8 cellular contexts compared by ENCODE assay signal in the genomic region with DNA sequence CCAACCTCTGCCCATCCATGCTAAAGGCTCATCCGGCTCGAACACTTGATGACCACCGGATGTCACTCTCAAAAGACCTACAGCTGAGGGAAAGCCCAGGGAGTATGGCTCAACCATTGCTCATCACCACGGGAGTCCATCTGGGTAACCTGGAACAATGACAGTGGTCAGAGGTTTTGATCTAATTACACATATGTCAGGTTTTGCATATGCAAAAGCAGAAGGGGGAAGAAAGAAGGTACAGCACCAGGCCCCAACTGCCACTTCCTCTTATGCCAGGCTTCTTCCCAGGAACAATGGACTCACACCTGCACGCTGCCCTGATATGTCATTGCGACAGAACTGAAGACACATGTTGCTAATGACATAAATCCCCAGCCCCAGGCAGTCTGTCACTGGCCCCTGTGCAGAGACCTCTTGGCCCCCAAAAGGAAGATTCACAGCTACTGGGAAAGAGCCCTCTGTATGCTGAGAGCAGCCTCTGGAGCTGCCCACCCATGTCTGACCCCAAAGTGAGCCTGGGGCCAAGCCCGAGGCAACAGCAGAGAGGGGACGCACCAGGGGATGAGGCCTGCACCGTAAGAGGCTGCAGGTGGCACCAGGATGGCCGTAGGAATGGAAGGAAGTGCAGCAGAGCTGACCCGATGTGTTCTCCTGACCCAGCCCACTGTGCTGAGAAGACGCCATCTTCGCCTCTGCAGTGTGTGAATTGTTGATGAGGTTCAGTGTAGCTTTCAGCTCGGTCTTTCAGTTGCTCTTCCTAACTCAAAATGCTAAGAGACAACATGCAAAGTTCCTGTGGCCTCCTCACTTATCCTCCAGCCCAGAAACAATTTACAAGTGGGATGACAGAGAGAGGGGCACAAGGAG. TPM values are rescaled to one million over a fixed set of nuclear protein-coding genes. Genes with fewer than 3 reads are reported as not detected.
A peak's percentile ranks its signal among the peaks of the same experiment; 100 is the strongest.
DNase-seq lines count a peak whose midpoint lies in the region; ATAC-seq and TF ChIP-seq lines count a peak whose summit lies in the region.

No MANE protein-coding gene starts in this region.

- H2AFZ ChIP-seq in OCI-LY7 (ENCODE audit: low read length), result no peak overlapping the region

- TF ChIP-seq CTCF in GM10266 (IDR thresholded peaks at IDR 0.05; ENCODE audit: control insufficient read depth, insufficient read depth, low read depth, missing control alignments) (no peak), OCI-LY7 (conservative IDR thresholded peaks at IDR 0.05; ENCODE audit: low read length) (no peak)

- H3K9me2 ChIP-seq in OCI-LY7 (ENCODE audit: insufficient read depth, low read length), result no peaks in the 10 kb centered on the region

- H4K20me1 ChIP-seq in OCI-LY7 (ENCODE audit: insufficient read depth, low read length), result no peaks in the 10 kb centered on the region

- peak overlapping the region; percentile 77 for H3K4me2 ChIP-seq in OCI-LY7 (ENCODE audit: low read length)

- peak overlapping the region; percentile 96 for H3K27ac ChIP-seq in OCI-LY7 (ENCODE audit: low read depth, low read length, poor library complexity, severe bottlenecking)

- ATAC-seq in GM19467 (IDR thresholded peaks at IDR 0.05; ENCODE audit: unreplicated experiment) (no peak), HG03457 (IDR thresholded peaks at IDR 0.05; ENCODE audit: unreplicated experiment) (no peak)

- peak; percentile 65 for DNase-seq in GM10266 (ENCODE audit: extremely low spot score)
- DNase-seq in HCEC 1CT, result peak; percentile 76
- DNase-seq in OCI-LY7 (ENCODE audit: low spot score), result peak; percentile 97
- DNase-seq in kidney glomerular epithelial cell (lab: John Stamatoyannopoulos, UW), result peak; percentile 64
- no peak for DNase-seq in NCI-H446 treated with DMSO at 0.1 percent for 48 hours (lab: John Stamatoyannopoulos, UW)
- no peak for DNase-seq in NCI-H2227 (lab: John Stamatoyannopoulos, UW; ENCODE audit: unreplicated experiment)

- H3K9me3 ChIP-seq in OCI-LY7 (ENCODE audit: low read length), result peaks cover 11% of the 10 kb centered on the region; the same call in 1 of the 2 replicates

- peaks cover 43% of the 10 kb centered on the region for H3K36me3 ChIP-seq in OCI-LY7 (ENCODE audit: insufficient read depth, low read length)

- H3K4me1 ChIP-seq in OCI-LY7 (ENCODE audit: insufficient read depth, low read length, poor library complexity, severe bottlenecking), result peaks cover 100% of the 10 kb centered on the region

- H3K79me2 ChIP-seq in OCI-LY7 (ENCODE audit: insufficient read depth, low read depth, low read length), result peaks cover 75% of the 10 kb centered on the region

- POLR2A ChIA-PET in OCI-LY7 (lab: Charles Lee), result interaction anchor here (0.6 to 1.1 kb wide), 5 partner anchors 10 to 327 kb away, joined by 3 to 5 read pairs (median 3); no protein-coding TSS in a partner anchor

- H3K4me3 ChIP-seq in OCI-LY7 (ENCODE audit: low read depth, low read length, poor library complexity, severe bottlenecking), result peak overlapping the region; percentile 49

- BruUV-seq in OCI-LY7 (replicated peaks; lab: Mats Ljungman, UMichigan), result TSS peak; percentile 89

- CTCF ChIA-PET in OCI-LY7 (lab: Charles Lee; ENCODE audit: unreplicated experiment), result no interaction called here

- intact Hi-C loops in OCI-LY7 (cut with micrococcal nuclease; ENCODE audit: unreplicated experiment), result loop anchor here (1.0 to 10.0 kb wide), 6 partner anchors 26 to 629 kb away; partner anchors contain the start of genes C19orf44, CALR3, EPS15L1 and HAUS8

RNA-seq across cellular contexts. Expression of gene EPS15L1, which starts 26.3 kb away (rescaled TPM):
- 22.4 and 28.1 TPM in 2 replicates for total RNA-seq in OCI-LY7 (2014; rRNA removed; shearing (Covaris generic))
- 67.0 and 67.1 TPM in 2 replicates for total RNA-seq in OCI-LY7 (2022)

RNA-seq across cellular contexts. Expression of gene CALR3, which starts 50.5 kb away (rescaled TPM):
- total RNA-seq in OCI-LY7 (2014; rRNA removed; shearing (Covaris generic)), result not detected in 2 replicates
- not detected in 2 replicates for total RNA-seq in OCI-LY7 (2022)

RNA-seq across cellular contexts. Expression of gene C19orf44, which starts 50.7 kb away (rescaled TPM):
- 5.2 and 6.8 TPM in 2 replicates for total RNA-seq in OCI-LY7 (2014; rRNA removed; shearing (Covaris generic))
- total RNA-seq in OCI-LY7 (2022), result 7.6 and 8.4 TPM in 2 replicates

Comparison
In these comparisons a context has a peak if more than half of its experiments do, and no peak if none do; other contexts are left out.
1. DNase-seq: peak in GM10266 (single experiment), HCEC 1CT (single experiment), OCI-LY7 (single experiment) and kidney glomerular epithelial cell (single experiment); none in NCI-H446 treated with DMSO at 0.1 percent for 48 hours (single experiment) and NCI-H2227 (single experiment).